In genomic region chr9:106897223-106897622, GRCh38 we compare ENCODE assay signal across 19 cellular contexts. TPM values are rescaled to one million over a fixed set of nuclear protein-coding genes. Genes with fewer than 3 reads are reported as not detected.
DNase-seq lines count a peak whose midpoint lies in the region; ATAC-seq and TF ChIP-seq lines count a peak whose summit lies in the region.
"Had no signal": no experiment of that assay in that cellular context is flagged by ENCODE, and none has a peak within 500 bp of the region (broad histone marks: within the 10 kb centered on the region; RNA-seq: fewer than 3 reads in every experiment).

No MANE protein-coding gene starts in this region.

- intact Hi-C loops in breast epithelium (cut with DNase I; ENCODE audit: low total_unique reads) (no loop called here), mammary epithelial cell (cut with micrococcal nuclease) (no loop called here), uterus (cut with DNase I; ENCODE audit: low total_unique reads) (no loop called here)

- H3K4me3 ChIP-seq in breast epithelium (no peak overlapping the region), mammary epithelial cell (replicated peaks in 1 of 3; ENCODE audit: insufficient read depth in 1 of 3, low read depth in 2 of 3, low read length in 3 of 3) (no peak overlapping the region), brain microvascular endothelial cell (ENCODE audit: low read depth, low read length) (no peak overlapping the region), uterus (no peak overlapping the region)
- H3K4me3 ChIP-seq: pancreas had no signal

- CTCF ChIA-PET in mammary epithelial cell (lab: Charles Lee; ENCODE audit: low non-redundant PET): interaction anchor here (0.7 kb wide), 1 partner anchor 147 kb away, joined by 5 read pairs; no protein-coding TSS in a partner anchor

- no peaks in the 10 kb centered on the region for H4K20me1 ChIP-seq in mammary epithelial cell (ENCODE audit: insufficient read depth, low read length)

- peaks cover 81% of the 10 kb centered on the region for H3K79me2 ChIP-seq in mammary epithelial cell (ENCODE audit: insufficient read depth, low read length)

- peaks cover 0 to 28% of the 10 kb centered on the region in 2 donors for H3K4me1 ChIP-seq in breast epithelium
- H3K4me1 ChIP-seq in mammary epithelial cell (ENCODE audit: insufficient read depth, low read length): peaks cover 26% of the 10 kb centered on the region
- H3K4me1 ChIP-seq in uterus: peaks cover 0 to 7% of the 10 kb centered on the region in 2 donors

- no TSS peak for BruUV-seq in mammary epithelial cell (replicated peaks; lab: Mats Ljungman, UMichigan)

- ATAC-seq in HG03095 (IDR thresholded peaks at IDR 0.05; ENCODE audit: unreplicated experiment): no peak
- ATAC-seq: foreskin keratinocyte, pancreas had no signal

- in situ Hi-C loops in mammary epithelial cell (cut with MboI; ENCODE audit: low sequenced_read_pairs in 2 of 2): no loop called here
- in situ Hi-C loops in brain microvascular endothelial cell (cut with HindIII; ENCODE audit: low pct_ligation_motif_present, low sequenced_read_pairs): no loop called here

- DNase-seq in breast epithelium (ENCODE audit: low spot score in 2 of 2) (no peak), mammary epithelial cell (no peak), brain microvascular endothelial cell (peak; percentile 20), kidney tubule cell (ENCODE audit: low spot score) (peak; percentile 54), uterus (no peak)
- no peak for DNase-seq in stimulated activated CD4-positive, alpha-beta T cell treated with anti-CD3 and anti-CD28 coated beads, Interleukin-2, amount 100 ng/mL, for 48 hours
- no peak for DNase-seq in activated CD4-positive, alpha-beta T cell treated with anti-CD3 and anti-CD28 coated beads for 48 hours
- DNase-seq: activated naive CD8-positive, alpha-beta T cell treated with anti-CD3 and anti-CD28 coated beads, Interleukin-2, amount 10 ng/mL, durations not matched to agents 7 days and 5 days; caudate nucleus; CD4-positive, CD25-positive, alpha-beta regulatory T cell; DMS79 treated with DMSO at 0.1 percent for 48 hours; effector CD8-positive, alpha-beta T cell; foreskin keratinocyte; NCI-H2227 treated with DMSO at 0.1 percent for 48 hours; pancreas; RPMI8226; small intestine had no signal

- no peak overlapping the region for H3K9ac ChIP-seq in mammary epithelial cell (ENCODE audit: insufficient read depth, low read length)

- no peak overlapping the region for H3K4me2 ChIP-seq in mammary epithelial cell (ENCODE audit: insufficient read depth, low read depth, low read length)

- TF ChIP-seq CTCF in breast epithelium (IDR thresholded peaks at IDR 0.05) (no peak), mammary epithelial cell (conservative IDR thresholded peaks at IDR 0.05 in 1 of 2, IDR thresholded peaks at IDR 0.05 in 1 of 2; ENCODE audit: extremely low read depth in 1 of 2, insufficient read depth in 1 of 2, low read depth in 1 of 2, low read length in 2 of 2) (no peak), brain microvascular endothelial cell (IDR thresholded peaks at IDR 0.05; ENCODE audit: low read depth, low read length, missing control alignments) (no peak), uterus (IDR thresholded peaks at IDR 0.05) (no peak)

- H3K27me3 ChIP-seq in breast epithelium (no peaks in the 10 kb centered on the region), mammary epithelial cell (ENCODE audit: insufficient read depth, low read length) (no peaks in the 10 kb centered on the region), brain microvascular endothelial cell (replicated peaks) (no peaks in the 10 kb centered on the region), uterus (no peaks in the 10 kb centered on the region)
- H3K27me3 ChIP-seq: foreskin keratinocyte, pancreas had no signal

- no peak for TF ChIP-seq POLR2A in breast epithelium (IDR thresholded peaks at IDR 0.05)
- no peak for TF ChIP-seq POLR2A in uterus (IDR thresholded peaks at IDR 0.05)

- dilution Hi-C loops in mammary epithelial cell (cut with HindIII; ENCODE audit: low sequenced_read_pairs): no loop called here

- 13% methylated on average over 1 of the region's 1 CpG for WGBS in mammary epithelial cell (ENCODE audit: low coverage, missing lambda C conversion rate)

- H3K27ac ChIP-seq in breast epithelium: peak overlapping the region; percentile 82 to 89
- no peak overlapping the region for H3K27ac ChIP-seq in mammary epithelial cell (ENCODE audit: insufficient read depth, low read depth, low read length)
- no peak overlapping the region for H3K27ac ChIP-seq in brain microvascular endothelial cell
- H3K27ac ChIP-seq in uterus: peak overlapping the region; percentile 39 to 69
- H3K27ac ChIP-seq: 22Rv1, foreskin keratinocyte, pancreas had no signal

- no peaks in the 10 kb centered on the region for H3K36me3 ChIP-seq in breast epithelium
- no peaks in the 10 kb centered on the region for H3K36me3 ChIP-seq in mammary epithelial cell (ENCODE audit: insufficient read depth, low read length)
- H3K36me3 ChIP-seq in brain microvascular endothelial cell (replicated peaks): no peaks in the 10 kb centered on the region
- no peaks in the 10 kb centered on the region for H3K36me3 ChIP-seq in uterus
- H3K36me3 ChIP-seq: pancreas had no signal

- H2AFZ ChIP-seq in mammary epithelial cell (ENCODE audit: low read depth, low read length): no peak overlapping the region

- H3K9me3 ChIP-seq in breast epithelium (no peaks in the 10 kb centered on the region), mammary epithelial cell (replicated peaks; ENCODE audit: insufficient read depth, low read length) (no peaks in the 10 kb centered on the region), uterus (no peaks in the 10 kb centered on the region)
- H3K9me3 ChIP-seq: pancreas had no signal

RNA-seq across cellular contexts. Expression of gene ZNF462, which starts 34.3 kb away (rescaled TPM):
- 10 to 100 TPM in 2 of 3 donors, 1 to 10 TPM in 1; 9.0 to 36.4 (median 20.6) TPM for total RNA-seq in breast epithelium
- 10 to 100 TPM; 28.0 to 43.9 TPM for total RNA-seq in mammary epithelial cell
- polyA plus RNA-seq in mammary epithelial cell: 9.1 TPM
- 178 TPM for polyA minus RNA-seq in mammary epithelial cell
- total RNA-seq in uterus: 100 to 1,000 TPM in 1 of 4 donors, 10 to 100 TPM in 3; 18.2 to 136 (median 60.1) TPM

Comparison
In these comparisons a context has a peak if more than half of its experiments do, and no peak if none do; other contexts are left out.
1. H3K27ac ChIP-seq: peak in breast epithelium (2 of 2) and uterus (2 of 2); none in mammary epithelial cell (single experiment) and brain microvascular endothelial cell (single experiment).
2. DNase-seq: peak in brain microvascular endothelial cell (single experiment) and kidney tubule cell (single experiment); none in breast epithelium (0 of 2), mammary epithelial cell (single experiment), uterus (0 of 2), stimulated activated CD4-positive, alpha-beta T cell treated with anti-CD3 and anti-CD28 coated beads, Interleukin-2, amount 100 ng/mL, for 48 hours (0 of 2) and activated CD4-positive, alpha-beta T cell treated with anti-CD3 and anti-CD28 coated beads for 48 hours (single experiment).